ENCODE assay signal across 20 cellular contexts in genomic region chr11:74984070-74984469, GRCh38.
"Had no signal": no experiment of that assay in that cellular context is flagged by ENCODE, and none has a peak within 500 bp of the region (broad histone marks: within the 10 kb centered on the region; RNA-seq: fewer than 3 reads in every experiment).

No MANE protein-coding gene starts in this region.

- H3K4me1 ChIP-seq: SJSA1 had no signal

- H3K27me3 ChIP-seq: SJSA1 had no signal

- DNase-seq: IMR-90, KG1, NCI-H1048, NCI-H1105, NCI-H1417, NCI-H1436 treated with DMSO at 0.1 percent for 48 hours, NCI-H1694, NCI-H187 treated with DMSO at 0.1 percent for 48 hours, NCI-H2029 treated with DMSO at 0.1 percent for 48 hours, NCI-H2171, NCI-H226, NCI-H446 treated with DMSO at 0.1 percent for 48 hours, NCI-H510A treated with DMSO at 0.1 percent for 48 hours, NCI-H526, NCI-H82, Right ventricle myocardium superior, RPMI8226, SIG-M5 had no signal

- H3K9me3 ChIP-seq: SJSA1 had no signal

- H3K36me3 ChIP-seq: SJSA1 had no signal

- H3K4me3 ChIP-seq: SJSA1, SK-N-MC had no signal

- H3K27ac ChIP-seq: SJSA1, SK-N-MC had no signal
